Comparison of ENCODE assay signal across 1 cellular context in the genomic region with DNA sequence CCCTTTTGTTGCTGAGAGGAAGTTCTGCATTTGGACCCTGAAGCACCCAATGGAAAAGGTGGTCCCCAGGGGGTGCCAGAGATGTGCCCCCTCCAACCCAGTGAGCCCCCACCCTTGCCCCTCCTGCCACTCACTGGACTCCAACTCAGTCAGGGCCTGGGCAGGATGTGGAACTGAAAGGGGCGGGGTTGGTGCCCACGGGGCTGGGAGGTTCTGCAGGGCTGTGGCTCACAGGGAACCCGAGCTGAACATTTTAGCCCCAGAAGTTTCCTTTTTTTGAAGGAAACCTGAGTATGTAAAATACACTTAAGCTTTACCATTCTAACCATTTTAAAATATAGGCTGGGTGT.
TF ChIP-seq lines count a peak whose summit lies in the region.

No MANE protein-coding gene starts in this region.

TF ChIP-seq in GM12878, 131 proteins besides CTCF, POLR2A, EP300 and RAD21:
- TF ChIP-seq, protein P1, sequence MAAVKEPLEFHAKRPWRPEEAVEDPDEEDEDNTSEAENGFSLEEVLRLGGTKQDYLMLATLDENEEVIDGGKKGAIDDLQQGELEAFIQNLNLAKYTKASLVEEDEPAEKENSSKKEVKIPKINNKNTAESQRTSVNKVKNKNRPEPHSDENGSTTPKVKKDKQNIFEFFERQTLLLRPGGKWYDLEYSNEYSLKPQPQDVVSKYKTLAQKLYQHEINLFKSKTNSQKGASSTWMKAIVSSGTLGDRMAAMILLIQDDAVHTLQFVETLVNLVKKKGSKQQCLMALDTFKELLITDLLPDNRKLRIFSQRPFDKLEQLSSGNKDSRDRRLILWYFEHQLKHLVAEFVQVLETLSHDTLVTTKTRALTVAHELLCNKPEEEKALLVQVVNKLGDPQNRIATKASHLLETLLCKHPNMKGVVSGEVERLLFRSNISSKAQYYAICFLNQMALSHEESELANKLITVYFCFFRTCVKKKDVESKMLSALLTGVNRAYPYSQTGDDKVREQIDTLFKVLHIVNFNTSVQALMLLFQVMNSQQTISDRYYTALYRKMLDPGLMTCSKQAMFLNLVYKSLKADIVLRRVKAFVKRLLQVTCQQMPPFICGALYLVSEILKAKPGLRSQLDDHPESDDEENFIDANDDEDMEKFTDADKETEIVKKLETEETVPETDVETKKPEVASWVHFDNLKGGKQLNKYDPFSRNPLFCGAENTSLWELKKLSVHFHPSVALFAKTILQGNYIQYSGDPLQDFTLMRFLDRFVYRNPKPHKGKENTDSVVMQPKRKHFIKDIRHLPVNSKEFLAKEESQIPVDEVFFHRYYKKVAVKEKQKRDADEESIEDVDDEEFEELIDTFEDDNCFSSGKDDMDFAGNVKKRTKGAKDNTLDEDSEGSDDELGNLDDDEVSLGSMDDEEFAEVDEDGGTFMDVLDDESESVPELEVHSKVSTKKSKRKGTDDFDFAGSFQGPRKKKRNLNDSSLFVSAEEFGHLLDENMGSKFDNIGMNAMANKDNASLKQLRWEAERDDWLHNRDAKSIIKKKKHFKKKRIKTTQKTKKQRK (IDR thresholded peaks at IDR 0.05; ENCODE audit: low read depth, low read length) = no peak
- TF ChIP-seq RB1 (IDR thresholded peaks at IDR 0.05; ENCODE audit: borderline replicate concordance) (no peak), SIX5 (IDR thresholded peaks at IDR 0.05; ENCODE audit: low read depth, low read length, severe bottlenecking) (no peak), POLR2AphosphoS5 (IDR thresholded peaks at IDR 0.05; ENCODE audit: low read length) (no peak)
- TF ChIP-seq, protein P2, sequence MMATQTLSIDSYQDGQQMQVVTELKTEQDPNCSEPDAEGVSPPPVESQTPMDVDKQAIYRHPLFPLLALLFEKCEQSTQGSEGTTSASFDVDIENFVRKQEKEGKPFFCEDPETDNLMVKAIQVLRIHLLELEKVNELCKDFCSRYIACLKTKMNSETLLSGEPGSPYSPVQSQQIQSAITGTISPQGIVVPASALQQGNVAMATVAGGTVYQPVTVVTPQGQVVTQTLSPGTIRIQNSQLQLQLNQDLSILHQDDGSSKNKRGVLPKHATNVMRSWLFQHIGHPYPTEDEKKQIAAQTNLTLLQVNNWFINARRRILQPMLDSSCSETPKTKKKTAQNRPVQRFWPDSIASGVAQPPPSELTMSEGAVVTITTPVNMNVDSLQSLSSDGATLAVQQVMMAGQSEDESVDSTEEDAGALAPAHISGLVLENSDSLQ (IDR thresholded peaks at IDR 0.05) = peak; percentile 57; the same call in 1 of the 2 replicates
